ENCODE assay signal across 26 cellular contexts in genomic region chr15:58274885-58275284, GRCh38.
"Had no signal": no experiment of that assay in that cellular context is flagged by ENCODE, and none has a peak within 500 bp of the region (broad histone marks: within the 10 kb centered on the region; RNA-seq: fewer than 3 reads in every experiment).

No MANE protein-coding gene starts in this region.

- H3K27me3 Mint-ChIP-seq: activated naive CD8-positive, alpha-beta T cell had no signal

- DNase-seq: activated CD4-positive, alpha-beta T cell treated with anti-CD3 and anti-CD28 coated beads for 4 hours; activated CD4-positive, alpha-beta T cell treated with anti-CD3 and anti-CD28 coated beads, Interleukin-2, amount 50 U/mL, for 4 hours; activated effector memory CD4-positive, alpha-beta T cell treated with Interleukin-2 at 50 U/mL for 16 hours; activated naive CD4-positive, alpha-beta T cell treated with Interleukin-2 at 50 U/mL for 16 hours; anterior cingulate cortex; dermis blood vessel endothelial cell; effector CD4-positive, alpha-beta T cell; foreskin keratinocyte; heart left ventricle; hypothalamus; left lung; naive B cell; nephron progenitor cell; sigmoid colon; small intestine; stimulated activated CD4-positive, alpha-beta T cell treated with anti-CD3 and anti-CD28 coated beads, Interleukin-1b, Interleukin-23, amount 100 ng/mL, for 48 hours; stimulated activated CD4-positive, alpha-beta T cell treated with anti-CD3 and anti-CD28 coated beads, Interleukin-4, amount 100 ng/mL, for 4 hours; stimulated activated CD8-positive, alpha-beta memory T cell treated with anti-CD3 and anti-CD28 coated beads, Interleukin-4, amount 100 ng/mL, for 48 hours; stimulated activated naive CD8-positive, alpha-beta T cell treated with anti-CD3 and anti-CD28 coated beads, Interleukin-15, amount 100 ng/mL, for 72 hours had no signal

- H3K4me1 Mint-ChIP-seq: naive B cell; stimulated activated memory B cell treated with anti-CD40 and anti-IgM and Interleukin-4, amounts not matched to agents 10 μg/mL and 1 μg/mL and 100 μg/mL, for 72 hours had no signal

- H3K9me3 ChIP-seq: neutrophil had no signal

- H3K36me3 Mint-ChIP-seq: activated naive CD8-positive, alpha-beta T cell; naive B cell had no signal

- H3K36me3 ChIP-seq: esophagus muscularis mucosa, heart left ventricle, left lung, neutrophil, sigmoid colon, tibial nerve had no signal

- H3K4me3 ChIP-seq: esophagus muscularis mucosa, heart left ventricle, left lung, sigmoid colon, tibial nerve had no signal

- ATAC-seq: foreskin keratinocyte; heart left ventricle; left lung; stimulated activated memory B cell treated with anti-CD40 and anti-IgM and Interleukin-4, amounts not matched to agents 10 μg/mL and 1 μg/mL and 100 μg/mL, for 72 hours; stimulated activated naive CD8-positive, alpha-beta T cell treated with anti-CD3 and anti-CD28 coated beads, Interleukin-15, amount 100 ng/mL, for 72 hours had no signal

- H3K4me3 Mint-ChIP-seq: activated naive CD8-positive, alpha-beta T cell; central memory CD8-positive, alpha-beta T cell; naive B cell; nephron progenitor cell; stimulated activated memory B cell treated with anti-CD40 and anti-IgM and Interleukin-4, amounts not matched to agents 10 μg/mL and 1 μg/mL and 100 μg/mL, for 72 hours; stimulated activated naive CD8-positive, alpha-beta T cell treated with anti-CD3 and anti-CD28 coated beads, Interleukin-15, amount 100 ng/mL, for 72 hours had no signal

- H3K27ac ChIP-seq: esophagus muscularis mucosa, foreskin keratinocyte, heart left ventricle, left lung, neutrophil, sigmoid colon, tibial nerve, VCaP had no signal

- H3K27ac Mint-ChIP-seq: activated naive CD8-positive, alpha-beta T cell; naive B cell; nephron progenitor cell; stimulated activated memory B cell treated with anti-CD40 and anti-IgM and Interleukin-4, amounts not matched to agents 10 μg/mL and 1 μg/mL and 100 μg/mL, for 72 hours; stimulated activated naive CD8-positive, alpha-beta T cell treated with anti-CD3 and anti-CD28 coated beads, Interleukin-15, amount 100 ng/mL, for 72 hours had no signal

- H3K27me3 ChIP-seq: esophagus muscularis mucosa, foreskin keratinocyte, heart left ventricle, left lung, neutrophil, sigmoid colon, tibial nerve had no signal

- H3K4me1 ChIP-seq: esophagus muscularis mucosa, sigmoid colon, tibial nerve had no signal
